ENCODE assay signal across 10 cellular contexts in genomic region chr1:206506405-206506802, GRCh38. TPM values are rescaled to one million over a fixed set of nuclear protein-coding genes. Genes with fewer than 3 reads are reported as not detected.
A peak's percentile ranks its signal among the peaks of the same experiment; 100 is the strongest.
DNase-seq lines count a peak whose midpoint lies in the region.
"Had no signal": no experiment of that assay in that cellular context is flagged by ENCODE, and none has a peak within 500 bp of the region (broad histone marks: within the 10 kb centered on the region; RNA-seq: fewer than 3 reads in every experiment).

No MANE protein-coding gene starts in this region.

- peaks cover 43% of the 10 kb centered on the region for H3K27me3 Mint-ChIP-seq in activated CD4-positive, alpha-beta T cell treated with anti-CD3 and anti-CD28 coated beads, Interleukin-2, amount 10 ng/mL, durations not matched to agents 7 days and 5 days
- H3K27me3 Mint-ChIP-seq in activated T-helper 2 cell treated with anti-CD3 and anti-CD28 coated beads, Interferon-gamma antibody, Interleukin-2, Interleukin-4, amounts not matched to agents 10 μg/mL and 5 μg/mL and 100 μg/mL, durations not matched to agents 14 hours and 24 hours and 36 hours (ENCODE audit: low read depth): peaks cover 18% of the 10 kb centered on the region
- H3K27me3 Mint-ChIP-seq in immature natural killer cell (ENCODE audit: low read depth in 3 of 3): peaks cover 11 to 14% (median 12%) of the 10 kb centered on the region in 3 donors

- H3K36me3 Mint-ChIP-seq in activated CD4-positive, alpha-beta T cell treated with anti-CD3 and anti-CD28 coated beads, Interleukin-2, amount 10 ng/mL, durations not matched to agents 7 days and 5 days (ENCODE audit: low read depth): peaks cover 6% of the 10 kb centered on the region
- peaks cover 6% of the 10 kb centered on the region for H3K36me3 Mint-ChIP-seq in activated T-helper 2 cell treated with anti-CD3 and anti-CD28 coated beads, Interferon-gamma antibody, Interleukin-2, Interleukin-4, amounts not matched to agents 10 μg/mL and 5 μg/mL and 100 μg/mL, durations not matched to agents 14 hours and 24 hours and 36 hours (ENCODE audit: low read depth)
- no peaks in the 10 kb centered on the region for H3K36me3 Mint-ChIP-seq in immature natural killer cell

- no peaks in the 10 kb centered on the region for H3K9me3 ChIP-seq in subcutaneous abdominal adipose tissue (ENCODE audit: control insufficient read depth in 5 of 5, low read length in 5 of 5)

- H3K36me3 ChIP-seq in subcutaneous abdominal adipose tissue (ENCODE audit: control insufficient read depth in 5 of 5, insufficient read depth in 5 of 5, low read length in 5 of 5): no peaks in the 10 kb centered on the region

- peak overlapping the region in 4 of 5 donors; percentile 66 to 77 (median 69) for H3K4me3 ChIP-seq in subcutaneous abdominal adipose tissue (ENCODE audit: low read depth in 1 of 5, low read length in 5 of 5)

- H3K4me1 Mint-ChIP-seq in activated CD4-positive, alpha-beta T cell treated with anti-CD3 and anti-CD28 coated beads, Interleukin-2, amount 10 ng/mL, durations not matched to agents 7 days and 5 days: peaks cover 48% of the 10 kb centered on the region
- H3K4me1 Mint-ChIP-seq in activated T-helper 2 cell treated with anti-CD3 and anti-CD28 coated beads, Interferon-gamma antibody, Interleukin-2, Interleukin-4, amounts not matched to agents 10 μg/mL and 5 μg/mL and 100 μg/mL, durations not matched to agents 14 hours and 24 hours and 36 hours (ENCODE audit: low read depth): peaks cover 30% of the 10 kb centered on the region
- peaks cover 42 to 56% of the 10 kb centered on the region in 2 donors for H3K4me1 Mint-ChIP-seq in immature natural killer cell

- POLR2A ChIA-PET in activated CD4-positive, alpha-beta T cell treated with anti-CD3 and anti-CD28 coated beads, Interleukin-2, amount 10 ng/mL, durations not matched to agents 7 days and 5 days (lab: Charles Lee): interaction anchor here (0.8 kb wide), 1 partner anchor 46 kb away, joined by 3 read pairs; no protein-coding TSS in a partner anchor

- no peak for DNase-seq in activated CD4-positive, alpha-beta T cell treated with anti-CD3 and anti-CD28 coated beads, Interleukin-2, amount 10 ng/mL, durations not matched to agents 7 days and 5 days
- DNase-seq in activated CD4-positive, alpha-beta T cell treated with anti-CD3 and anti-CD28 coated beads for 1 hour: no peak
- DNase-seq in activated T-helper 2 cell treated with anti-CD3 and anti-CD28 coated beads, Interferon-gamma antibody, Interleukin-2, Interleukin-4, amounts not matched to agents 10 μg/mL and 5 μg/mL and 100 μg/mL, durations not matched to agents 14 hours and 24 hours and 36 hours (ENCODE audit: low spot score): no peak
- no peak for DNase-seq in immature natural killer cell
- no peak for DNase-seq in central memory CD4-positive, alpha-beta T cell
- DNase-seq in DMS153 treated with DMSO at 0.1 percent for 48 hours (lab: John Stamatoyannopoulos, UW; ENCODE audit: unreplicated experiment): no peak
- no peak for DNase-seq in stimulated activated CD4-positive, alpha-beta T cell treated with anti-CD3 and anti-CD28 coated beads, Interleukin-4, amount 100 ng/mL, for 24 hours
- DNase-seq: activated CD4-positive, CD25-positive, alpha-beta regulatory T cell; NCI-H69 had no signal

- intact Hi-C loops in activated T-helper 2 cell treated with anti-CD3 and anti-CD28 coated beads, Interferon-gamma antibody, Interleukin-2, Interleukin-4, amounts not matched to agents 10 μg/mL and 5 μg/mL and 100 μg/mL, durations not matched to agents 14 hours and 24 hours and 36 hours (cut with micrococcal nuclease): loop anchor here (2.0 to 5.0 kb wide), 3 partner anchors 39 to 156 kb away; no protein-coding TSS in a partner anchor

- no peak overlapping the region for H3K27ac ChIP-seq in subcutaneous abdominal adipose tissue (ENCODE audit: low read depth, low read length)

- peak overlapping the region; percentile 70 for H3K4me3 Mint-ChIP-seq in activated CD4-positive, alpha-beta T cell treated with anti-CD3 and anti-CD28 coated beads, Interleukin-2, amount 10 ng/mL, durations not matched to agents 7 days and 5 days
- peak overlapping the region; percentile 75 for H3K4me3 Mint-ChIP-seq in activated T-helper 2 cell treated with anti-CD3 and anti-CD28 coated beads, Interferon-gamma antibody, Interleukin-2, Interleukin-4, amounts not matched to agents 10 μg/mL and 5 μg/mL and 100 μg/mL, durations not matched to agents 14 hours and 24 hours and 36 hours (ENCODE audit: low read depth)
- peak overlapping the region; percentile 79 to 84 (median 83) for H3K4me3 Mint-ChIP-seq in immature natural killer cell

- no peak overlapping the region for H3K9ac ChIP-seq in subcutaneous abdominal adipose tissue (ENCODE audit: low read length in 5 of 5)

- no peak overlapping the region for H3K27ac Mint-ChIP-seq in activated CD4-positive, alpha-beta T cell treated with anti-CD3 and anti-CD28 coated beads, Interleukin-2, amount 10 ng/mL, durations not matched to agents 7 days and 5 days
- H3K27ac Mint-ChIP-seq in activated T-helper 2 cell treated with anti-CD3 and anti-CD28 coated beads, Interferon-gamma antibody, Interleukin-2, Interleukin-4, amounts not matched to agents 10 μg/mL and 5 μg/mL and 100 μg/mL, durations not matched to agents 14 hours and 24 hours and 36 hours: no peak overlapping the region
- H3K27ac Mint-ChIP-seq in immature natural killer cell: peak overlapping the region in 4 of 6 donors; percentile 3 to 84 (median 50)

- CTCF ChIA-PET in activated CD4-positive, alpha-beta T cell treated with anti-CD3 and anti-CD28 coated beads, Interleukin-2, amount 10 ng/mL, durations not matched to agents 7 days and 5 days (lab: Charles Lee): interaction anchor here (1.0 to 1.8 kb wide), 8 partner anchors 8 to 77 kb away, joined by 3 to 4 read pairs (median 3); no protein-coding TSS in a partner anchor

- H3K27me3 ChIP-seq in subcutaneous abdominal adipose tissue (ENCODE audit: control insufficient read depth in 5 of 5, insufficient read depth in 4 of 5, low read length in 5 of 5): peaks cover 0 to 22% (median 9%) of the 10 kb centered on the region in 5 donors

- no peaks in the 10 kb centered on the region for H3K9me3 Mint-ChIP-seq in activated CD4-positive, alpha-beta T cell treated with anti-CD3 and anti-CD28 coated beads, Interleukin-2, amount 10 ng/mL, durations not matched to agents 7 days and 5 days
- no peaks in the 10 kb centered on the region for H3K9me3 Mint-ChIP-seq in activated T-helper 2 cell treated with anti-CD3 and anti-CD28 coated beads, Interferon-gamma antibody, Interleukin-2, Interleukin-4, amounts not matched to agents 10 μg/mL and 5 μg/mL and 100 μg/mL, durations not matched to agents 14 hours and 24 hours and 36 hours
- no peaks in the 10 kb centered on the region for H3K9me3 Mint-ChIP-seq in immature natural killer cell

- peaks cover 8 to 59% (median 53%) of the 10 kb centered on the region in 5 donors for H3K4me1 ChIP-seq in subcutaneous abdominal adipose tissue (ENCODE audit: control insufficient read depth in 5 of 5, insufficient read depth in 5 of 5, low read length in 5 of 5)

RNA-seq across cellular contexts. Expression of gene RASSF5, which starts 0.9 kb away (rescaled TPM):
- 100 to 1,000 TPM; 185 to 201 TPM for total RNA-seq in activated CD4-positive, alpha-beta T cell treated with anti-CD3 and anti-CD28 coated beads, Interleukin-2, amount 10 ng/mL, durations not matched to agents 7 days and 5 days
- 180 and 182 TPM in 2 replicates for total RNA-seq in activated T-helper 2 cell treated with anti-CD3 and anti-CD28 coated beads, Interferon-gamma antibody, Interleukin-2, Interleukin-4, amounts not matched to agents 10 μg/mL and 5 μg/mL and 100 μg/mL, durations not matched to agents 14 hours and 24 hours and 36 hours
- 100 to 1,000 TPM; 218 to 459 (median 310) TPM for polyA plus RNA-seq in immature natural killer cell

RNA-seq across cellular contexts. Expression of gene IKBKE, which starts 36.1 kb away (rescaled TPM):
- 10 to 100 TPM; 72.6 to 85.1 TPM for total RNA-seq in activated CD4-positive, alpha-beta T cell treated with anti-CD3 and anti-CD28 coated beads, Interleukin-2, amount 10 ng/mL, durations not matched to agents 7 days and 5 days
- total RNA-seq in activated T-helper 2 cell treated with anti-CD3 and anti-CD28 coated beads, Interferon-gamma antibody, Interleukin-2, Interleukin-4, amounts not matched to agents 10 μg/mL and 5 μg/mL and 100 μg/mL, durations not matched to agents 14 hours and 24 hours and 36 hours: 33.8 and 33.9 TPM in 2 replicates
- 10 to 100 TPM; 21.1 to 29.7 (median 28.3) TPM for polyA plus RNA-seq in immature natural killer cell

Comparison
In these comparisons a context has a peak if more than half of its experiments do, and no peak if none do; other contexts are left out.
1. H3K27ac Mint-ChIP-seq: peak in immature natural killer cell (4 of 6); none in activated CD4-positive, alpha-beta T cell treated with anti-CD3 and anti-CD28 coated beads, Interleukin-2, amount 10 ng/mL, durations not matched to agents 7 days and 5 days (single experiment) and activated T-helper 2 cell treated with anti-CD3 and anti-CD28 coated beads, Interferon-gamma antibody, Interleukin-2, Interleukin-4, amounts not matched to agents 10 μg/mL and 5 μg/mL and 100 μg/mL, durations not matched to agents 14 hours and 24 hours and 36 hours (single experiment).
2. Peak in every context shown above with its lines, with median percentiles within 50 percentile points of each other: H3K4me3 Mint-ChIP-seq.